20 cellular contexts compared by ENCODE assay signal in genomic region chr4:179196511-179196910, GRCh38.
DNase-seq lines count a peak whose midpoint lies in the region; ATAC-seq, FAIRE-seq and TF ChIP-seq lines count a peak whose summit lies in the region.
"Had no signal": no experiment of that assay in that cellular context is flagged by ENCODE, and none has a peak within 500 bp of the region (broad histone marks: within the 10 kb centered on the region; RNA-seq: fewer than 3 reads in every experiment).

No MANE protein-coding gene starts in this region.

- H3K27me3 Mint-ChIP-seq in glutamatergic neuron (ENCODE audit: unreplicated experiment) = no peaks in the 10 kb centered on the region
- no peaks in the 10 kb centered on the region for H3K27me3 Mint-ChIP-seq in activated T-helper 2 cell treated with anti-CD3 and anti-CD28 coated beads, Interferon-gamma antibody, Interleukin-2, Interleukin-4, amounts not matched to agents 10 μg/mL and 5 μg/mL and 100 μg/mL, durations not matched to agents 14 hours and 24 hours and 36 hours (ENCODE audit: low read depth)
- H3K27me3 Mint-ChIP-seq: activated naive CD8-positive, alpha-beta T cell; CD4-positive, CD25-positive, alpha-beta regulatory T cell; central memory CD8-positive, alpha-beta T cell had no signal

- intact Hi-C loops in activated T-helper 2 cell treated with anti-CD3 and anti-CD28 coated beads, Interferon-gamma antibody, Interleukin-2, Interleukin-4, amounts not matched to agents 10 μg/mL and 5 μg/mL and 100 μg/mL, durations not matched to agents 14 hours and 24 hours and 36 hours (cut with micrococcal nuclease) = no loop called here

- no peak overlapping the region for H3K27ac Mint-ChIP-seq in glutamatergic neuron (ENCODE audit: unreplicated experiment)
- no peak overlapping the region for H3K27ac Mint-ChIP-seq in activated T-helper 2 cell treated with anti-CD3 and anti-CD28 coated beads, Interferon-gamma antibody, Interleukin-2, Interleukin-4, amounts not matched to agents 10 μg/mL and 5 μg/mL and 100 μg/mL, durations not matched to agents 14 hours and 24 hours and 36 hours
- H3K27ac Mint-ChIP-seq: activated naive CD8-positive, alpha-beta T cell; CD4-positive, CD25-positive, alpha-beta regulatory T cell had no signal

- H3K4me1 Mint-ChIP-seq in glutamatergic neuron (ENCODE audit: low read depth, unreplicated experiment) = peaks cover 10% of the 10 kb centered on the region
- H3K4me1 Mint-ChIP-seq in activated T-helper 2 cell treated with anti-CD3 and anti-CD28 coated beads, Interferon-gamma antibody, Interleukin-2, Interleukin-4, amounts not matched to agents 10 μg/mL and 5 μg/mL and 100 μg/mL, durations not matched to agents 14 hours and 24 hours and 36 hours (ENCODE audit: low read depth) = no peaks in the 10 kb centered on the region
- H3K4me1 Mint-ChIP-seq: CD4-positive, CD25-positive, alpha-beta regulatory T cell; central memory CD8-positive, alpha-beta T cell had no signal

- H3K36me3 Mint-ChIP-seq in glutamatergic neuron (ENCODE audit: unreplicated experiment) = no peaks in the 10 kb centered on the region
- no peaks in the 10 kb centered on the region for H3K36me3 Mint-ChIP-seq in activated T-helper 2 cell treated with anti-CD3 and anti-CD28 coated beads, Interferon-gamma antibody, Interleukin-2, Interleukin-4, amounts not matched to agents 10 μg/mL and 5 μg/mL and 100 μg/mL, durations not matched to agents 14 hours and 24 hours and 36 hours (ENCODE audit: low read depth)
- H3K36me3 Mint-ChIP-seq: activated naive CD8-positive, alpha-beta T cell; CD4-positive, CD25-positive, alpha-beta regulatory T cell had no signal

- no peak for ATAC-seq in stimulated activated naive CD8-positive, alpha-beta T cell treated with anti-CD3 and anti-CD28 coated beads, Interleukin-15, Interleukin-2, amounts not matched to agents 100 U/mL and 50 U/mL, for 24 hours

- no peak overlapping the region for H3K4me3 Mint-ChIP-seq in glutamatergic neuron (ENCODE audit: unreplicated experiment)
- H3K4me3 Mint-ChIP-seq in activated T-helper 2 cell treated with anti-CD3 and anti-CD28 coated beads, Interferon-gamma antibody, Interleukin-2, Interleukin-4, amounts not matched to agents 10 μg/mL and 5 μg/mL and 100 μg/mL, durations not matched to agents 14 hours and 24 hours and 36 hours (ENCODE audit: low read depth) = no peak overlapping the region
- H3K4me3 Mint-ChIP-seq: activated naive CD8-positive, alpha-beta T cell; CD4-positive, CD25-positive, alpha-beta regulatory T cell; central memory CD8-positive, alpha-beta T cell had no signal

- no peak for FAIRE-seq in urothelium cell line (lab: Jason Lieb, UNC)

- DNase-seq in NCI-H82 (lab: John Stamatoyannopoulos, UW) = peak; percentile 5
- no peak for DNase-seq in NCI-H82 treated with DMSO at 0.1 percent for 48 hours (lab: John Stamatoyannopoulos, UW; ENCODE audit: unreplicated experiment)
- DNase-seq in SHP77 treated with DMSO at 0.1 percent for 48 hours (lab: John Stamatoyannopoulos, UW) = peak; percentile 68
- DNase-seq in glutamatergic neuron = peak; percentile 30
- DNase-seq in urothelium cell line (ENCODE audit: low spot score) = peak; percentile 5
- DNase-seq in activated T-helper 2 cell treated with anti-CD3 and anti-CD28 coated beads, Interferon-gamma antibody, Interleukin-2, Interleukin-4, amounts not matched to agents 10 μg/mL and 5 μg/mL and 100 μg/mL, durations not matched to agents 14 hours and 24 hours and 36 hours (ENCODE audit: low spot score) = no peak
- no peak for DNase-seq in stimulated activated naive CD8-positive, alpha-beta T cell treated with anti-CD3 and anti-CD28 coated beads, Interleukin-15, Interleukin-2, amounts not matched to agents 100 U/mL and 50 U/mL, for 24 hours
- DNase-seq in NCI-H748 (lab: John Stamatoyannopoulos, UW; ENCODE audit: unreplicated experiment) = no peak
- DNase-seq: activated CD4-positive, alpha-beta T cell treated with anti-CD3 and anti-CD28 coated beads, Interleukin-2, amount 50 U/mL, for 1 hour; CD4-positive, CD25-positive, alpha-beta regulatory T cell; DMS79 treated with DMSO at 0.1 percent for 48 hours; GM23248; NCI-H2081 treated with DMSO at 0.1 percent for 48 hours; NK-92 treated with Interleukin-12 subunit alpha and Interleukin-12 subunit beta, amount 100 ng/mL, for 24 hours; sigmoid colon; stimulated activated CD4-positive, alpha-beta T cell treated with anti-CD3 and anti-CD28 coated beads, Interleukin-4, amount 100 ng/mL, for 1 hour; stimulated activated CD8-positive, alpha-beta memory T cell treated with anti-CD3 and anti-CD28 coated beads, Interleukin-4, amount 100 ng/mL, for 48 hours; T-helper 9 cell had no signal

- TF ChIP-seq CTCF in glutamatergic neuron (IDR thresholded peaks at IDR 0.05; ENCODE audit: partially characterized antibody, unreplicated experiment) = no peak

- no peaks in the 10 kb centered on the region for H3K9me3 Mint-ChIP-seq in glutamatergic neuron (ENCODE audit: unreplicated experiment)
- peaks cover 18% of the 10 kb centered on the region for H3K9me3 Mint-ChIP-seq in activated T-helper 2 cell treated with anti-CD3 and anti-CD28 coated beads, Interferon-gamma antibody, Interleukin-2, Interleukin-4, amounts not matched to agents 10 μg/mL and 5 μg/mL and 100 μg/mL, durations not matched to agents 14 hours and 24 hours and 36 hours

Comparison
In these comparisons a context has a peak if more than half of its experiments do, and no peak if none do; other contexts are left out.
1. DNase-seq: peak in NCI-H82 (single experiment), SHP77 treated with DMSO at 0.1 percent for 48 hours (single experiment), glutamatergic neuron (single experiment) and urothelium cell line (single experiment); none in NCI-H82 treated with DMSO at 0.1 percent for 48 hours (single experiment), activated T-helper 2 cell treated with anti-CD3 and anti-CD28 coated beads, Interferon-gamma antibody, Interleukin-2, Interleukin-4, amounts not matched to agents 10 μg/mL and 5 μg/mL and 100 μg/mL, durations not matched to agents 14 hours and 24 hours and 36 hours (single experiment), stimulated activated naive CD8-positive, alpha-beta T cell treated with anti-CD3 and anti-CD28 coated beads, Interleukin-15, Interleukin-2, amounts not matched to agents 100 U/mL and 50 U/mL, for 24 hours (single experiment) and NCI-H748 (single experiment).